ENCODE assay signal across 1 cellular context in genomic region chr12:38905480-38906351, GRCh38.
TF ChIP-seq lines count a peak whose summit lies in the region.

TSS of gene CPNE8 (minus strand) at chr12:38905591. CDS start at chr12:38905534, 57 bp downstream.

TF ChIP-seq in HEK293, 187 proteins besides CTCF, POLR2A, EP300 and RAD21 (continued from another document and continues in another):
- peak; percentile 54; the same call in 1 of the 2 replicates for TF ChIP-seq ZNF785 (tag by site-specific recombination; IDR thresholded peaks at IDR 0.05)
- no peak for TF ChIP-seq ZNF214 (tag by site-specific recombination; IDR thresholded peaks at IDR 0.05; ENCODE audit: borderline replicate concordance)
- TF ChIP-seq ZNF362 (tag by site-specific recombination; IDR thresholded peaks at IDR 0.05), result no peak
- no peak for TF ChIP-seq SETDB1 (IDR thresholded peaks at IDR 0.05; ENCODE audit: insufficient read length, low read length)
- no peak for TF ChIP-seq ZNF555 (tag by site-specific recombination; conservative IDR thresholded peaks at IDR 0.05)
- TF ChIP-seq PBX3 (CRISPR knock-in tag; IDR thresholded peaks at IDR 0.05), result no peak
- peak; percentile 91 for TF ChIP-seq KLF16 (tag by site-specific recombination; IDR thresholded peaks at IDR 0.05)
- TF ChIP-seq ZNF140 (tag by site-specific recombination; IDR thresholded peaks at IDR 0.05), result no peak
- no peak for TF ChIP-seq ZNF768 (tag by site-specific recombination; IDR thresholded peaks at IDR 0.05)
- no peak for TF ChIP-seq ZNF394 (tag by site-specific recombination; IDR thresholded peaks at IDR 0.05; ENCODE audit: borderline replicate concordance)
- no peak for TF ChIP-seq GFI1B (tag by site-specific recombination; IDR thresholded peaks at IDR 0.05)
- no peak for TF ChIP-seq KLF7 (tag by site-specific recombination; IDR thresholded peaks at IDR 0.05; ENCODE audit: borderline replicate concordance)
- TF ChIP-seq ZNF274 (IDR thresholded peaks at IDR 0.05; ENCODE audit: low read length), result no peak
- no peak for TF ChIP-seq ZNF274 (tag by site-specific recombination; IDR thresholded peaks at IDR 0.05; ENCODE audit: borderline replicate concordance)
- TF ChIP-seq ZNF600 (tag by site-specific recombination; IDR thresholded peaks at IDR 0.05), result no peak; the same call in 1 of the 2 replicates
- peak; percentile 56 for TF ChIP-seq ZBTB10 (tag by site-specific recombination; IDR thresholded peaks at IDR 0.05)
- TF ChIP-seq ZNF155 (tag by site-specific recombination; IDR thresholded peaks at IDR 0.05), result no peak
- no peak for TF ChIP-seq ZNF548 (tag by site-specific recombination; IDR thresholded peaks at IDR 0.05)
- TF ChIP-seq ZBTB21 (tag by site-specific recombination; IDR thresholded peaks at IDR 0.05), result 0 out of 2 replicates have a peak, but pooled peaks have one; percentile 5
- TF ChIP-seq ZNF133 (tag by site-specific recombination; IDR thresholded peaks at IDR 0.05), result no peak
- no peak for TF ChIP-seq ZNF830 (tag by site-specific recombination; IDR thresholded peaks at IDR 0.05; ENCODE audit: low read depth)
- TF ChIP-seq ZSCAN18 (tag by site-specific recombination; IDR thresholded peaks at IDR 0.05), result no peak
- peak; percentile 94 for TF ChIP-seq FEZF1 (tag by site-specific recombination; IDR thresholded peaks at IDR 0.05)
- TF ChIP-seq ZNF623 (tag by site-specific recombination; IDR thresholded peaks at IDR 0.05), result no peak
- no peak for TF ChIP-seq ZNF792 (tag by site-specific recombination; IDR thresholded peaks at IDR 0.05)
- TF ChIP-seq ZNF391 (tag by site-specific recombination; IDR thresholded peaks at IDR 0.05; ENCODE audit: borderline replicate concordance, low read depth), result no peak
- 0 out of 2 replicates have a peak, but pooled peaks have one; percentile 41 for TF ChIP-seq GLI4 (tag by site-specific recombination; IDR thresholded peaks at IDR 0.05)
- TF ChIP-seq KLF9 (tag by site-specific recombination; IDR thresholded peaks at IDR 0.05; ENCODE audit: low read depth), result peak; percentile 68
- TF ChIP-seq ZNF324 (tag by site-specific recombination; IDR thresholded peaks at IDR 0.05), result no peak
- TF ChIP-seq ZXDB (tag by site-specific recombination; IDR thresholded peaks at IDR 0.05), result peak; percentile 73; the same call in 1 of the 2 replicates
- TF ChIP-seq ZNF843 (tag by site-specific recombination; IDR thresholded peaks at IDR 0.05), result peak; percentile 34; the same call in 1 of the 2 replicates
- no peak for TF ChIP-seq ZNF518A (tag by site-specific recombination; conservative IDR thresholded peaks at IDR 0.05; ENCODE audit: low read depth)
- TF ChIP-seq ZSCAN23 (tag by site-specific recombination; IDR thresholded peaks at IDR 0.05), result no peak
- no peak; the same call in 1 of the 2 replicates for TF ChIP-seq YY1 (tag by site-specific recombination; IDR thresholded peaks at IDR 0.05)
- no peak for TF ChIP-seq ZNF280C (tag by site-specific recombination; IDR thresholded peaks at IDR 0.05)
- TF ChIP-seq TRIM28 (IDR thresholded peaks at IDR 0.05; ENCODE audit: borderline replicate concordance, low read length), result no peak
- TF ChIP-seq ZNF248 (tag by site-specific recombination; IDR thresholded peaks at IDR 0.05), result no peak
- TF ChIP-seq ZNF521 (tag by site-specific recombination; IDR thresholded peaks at IDR 0.05), result no peak
- no peak for TF ChIP-seq OVOL3 (tag by site-specific recombination; IDR thresholded peaks at IDR 0.05)
- no peak for TF ChIP-seq ZNF280D (tag by site-specific recombination; IDR thresholded peaks at IDR 0.05)
- 0 out of 2 replicates have a peak, but pooled peaks have one; percentile 50 for TF ChIP-seq TSHZ1 (tag by site-specific recombination; IDR thresholded peaks at IDR 0.05; ENCODE audit: borderline replicate concordance)
